ENCODE assay signal across 1 cellular context in the genomic region with DNA sequence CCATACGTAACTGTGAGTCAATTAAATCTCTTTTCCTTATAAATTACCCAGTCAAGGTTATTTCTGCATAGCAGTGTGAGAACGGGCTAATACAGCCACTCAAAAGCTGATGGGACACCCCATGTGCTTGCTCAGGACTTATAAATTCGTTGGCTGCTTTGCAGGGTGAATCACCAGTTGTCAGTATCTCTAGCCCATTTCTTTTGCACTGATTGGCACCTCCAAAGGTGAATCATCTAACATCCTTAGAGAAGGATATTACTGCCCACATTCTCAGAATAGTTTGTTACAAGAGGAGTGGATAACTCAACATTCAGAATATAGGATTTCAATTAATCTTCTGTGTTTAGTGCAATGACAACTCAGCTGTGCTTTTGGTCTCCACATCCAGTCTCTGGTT.
TF ChIP-seq lines count a peak whose summit lies in the region.

No MANE protein-coding gene starts in this region.

TF ChIP-seq in IMR-90, 13 proteins besides CTCF, POLR2A, EP300 and RAD21:
- TF ChIP-seq NFE2L2 (IDR thresholded peaks at IDR 0.05; ENCODE audit: low read depth, low read length): no peak
- TF ChIP-seq RFX5 (IDR thresholded peaks at IDR 0.05; ENCODE audit: low read depth, low read length): no peak; the same call in 1 of the 2 replicates
